Comparison of ENCODE assay signal across 19 cellular contexts in genomic region chr1:55172272-55172671, GRCh38. TPM values are rescaled to one million over a fixed set of nuclear protein-coding genes. Genes with fewer than 3 reads are reported as not detected.
DNase-seq lines count a peak whose midpoint lies in the region; ATAC-seq, FAIRE-seq and TF ChIP-seq lines count a peak whose summit lies in the region.
"Had no signal": no experiment of that assay in that cellular context is flagged by ENCODE, and none has a peak within 500 bp of the region (broad histone marks: within the 10 kb centered on the region; RNA-seq: fewer than 3 reads in every experiment).

No MANE protein-coding gene starts in this region.

- BruUV-seq in HepG2 (replicated peaks; lab: Mats Ljungman, UMichigan): no TSS peak

- no peaks in the 10 kb centered on the region for H3K27me3 ChIP-seq in liver (ENCODE audit: control insufficient read depth in 4 of 4, insufficient read depth in 4 of 4, low read length in 3 of 4)
- no peaks in the 10 kb centered on the region for H3K27me3 ChIP-seq in HepG2 (ENCODE audit: control insufficient read depth in 1 of 2, insufficient read depth in 2 of 2, low read length in 2 of 2)
- H3K27me3 ChIP-seq: BE2C had no signal

- no peak for TF ChIP-seq EP300 in HepG2 (IDR thresholded peaks at IDR 0.05; ENCODE audit: low read depth in 2 of 2, low read length in 2 of 2)
- TF ChIP-seq EP300 in HepG2 (CRISPR knock-in tag; IDR thresholded peaks at IDR 0.05; ENCODE audit: borderline replicate concordance): no peak

- intact Hi-C loops in HepG2 (cut with micrococcal nuclease; ENCODE audit: unreplicated experiment): no loop called here

- H3K9me3 ChIP-seq in liver (ENCODE audit: control insufficient read depth in 4 of 4, low read length in 3 of 4): no peaks in the 10 kb centered on the region
- no peaks in the 10 kb centered on the region for H3K9me3 ChIP-seq in HepG2 (ENCODE audit: low read length)
- H3K9me3 ChIP-seq: BE2C had no signal

- H3K36me3 ChIP-seq in liver (ENCODE audit: control insufficient read depth in 4 of 4, insufficient read depth in 3 of 4, low read depth in 1 of 4, low read length in 3 of 4) (peaks cover 2 to 16% (median 10%) of the 10 kb centered on the region in 4 donors), HepG2 (replicated peaks in 1 of 2; ENCODE audit: control insufficient read depth in 1 of 2, insufficient read depth in 2 of 2, low read length in 2 of 2) (peaks cover 14 to 52% of the 10 kb centered on the region in 2 experiments)
- H3K36me3 ChIP-seq: BE2C had no signal

- no peak for TF ChIP-seq POLR2A in HepG2 (IDR thresholded peaks at IDR 0.05; ENCODE audit: insufficient read depth in 1 of 2, low read depth in 2 of 2, low read length in 2 of 2)

- H3K4me2 ChIP-seq in HepG2 (ENCODE audit: low read depth, low read length): no peak overlapping the region

- no peaks in the 10 kb centered on the region for H4K20me1 ChIP-seq in HepG2 (ENCODE audit: insufficient read depth, low read length)

- TF ChIP-seq CTCF in liver (IDR thresholded peaks at IDR 0.05; ENCODE audit: low read depth, low read length, missing input control) (no peak), HepG2 (CRISPR knock-in tag; IDR thresholded peaks at IDR 0.05) (no peak)

- WGBS in liver: 95% methylated on average over 2 of the region's 2 CpGs
- 97% methylated on average over 2 of the region's 2 CpGs for WGBS in HepG2 (ENCODE audit: low lambda C conversion rate)

- no peak for ATAC-seq in HepG2
- ATAC-seq in memory B cell (ENCODE audit: low read depth): no peak
- no peak for ATAC-seq in GM18858 (IDR thresholded peaks at IDR 0.05; ENCODE audit: unreplicated experiment)
- ATAC-seq in GM18909 (IDR thresholded peaks at IDR 0.05; ENCODE audit: poor library complexity, unreplicated experiment): no peak
- ATAC-seq in GM21381 (IDR thresholded peaks at IDR 0.05; ENCODE audit: unreplicated experiment): no peak

- CTCF ChIA-PET in HepG2 (lab: Yijun Ruan, JAX; ENCODE audit: low intra/inter-chr PET ratio, low total read pairs): no interaction called here

- H3K9ac ChIP-seq in liver (ENCODE audit: low read depth in 1 of 2, low read length in 2 of 2) (no peak overlapping the region), HepG2 (ENCODE audit: insufficient read depth, low read depth, low read length) (no peak overlapping the region)

- H3K27ac Mint-ChIP-seq in memory B cell: peak overlapping the region; percentile 48

- DNase-seq in HepG2 (ENCODE audit: low spot score): no peak
- peak; percentile 17 for DNase-seq in amniotic epithelial cell (ENCODE audit: low read depth)
- DNase-seq in memory B cell (ENCODE audit: low spot score in 2 of 2): no peak
- DNase-seq: BE2C; CD4-positive, alpha-beta memory T cell; DND-41; GF-D8; KG1; MM.1S; NCI-H1105; NCI-H1694 treated with DMSO at 0.1 percent for 48 hours; NCI-H2171; NCI-H446 treated with DMSO at 0.1 percent for 48 hours; NCI-H774; SHP77 had no signal

- no peaks in the 10 kb centered on the region for H3K79me2 ChIP-seq in HepG2 (ENCODE audit: insufficient read depth, low read length)

- no peaks in the 10 kb centered on the region for H3K27me3 Mint-ChIP-seq in memory B cell
- H3K27me3 Mint-ChIP-seq: CD4-positive, alpha-beta memory T cell had no signal

- peaks cover 27% of the 10 kb centered on the region for H3K36me3 Mint-ChIP-seq in memory B cell

- POLR2A ChIA-PET in HepG2 (lab: Yijun Ruan, JAX): no interaction called here

- no peaks in the 10 kb centered on the region for H3K9me3 Mint-ChIP-seq in memory B cell
- H3K9me3 Mint-ChIP-seq: CD4-positive, alpha-beta memory T cell had no signal

- H3K4me3 Mint-ChIP-seq in memory B cell: no peak overlapping the region
- H3K4me3 Mint-ChIP-seq: CD4-positive, alpha-beta memory T cell had no signal

- H3K27ac ChIP-seq in liver (ENCODE audit: low read depth in 1 of 2, low read length in 2 of 2) (no peak overlapping the region), HepG2 (ENCODE audit: extremely low read length, insufficient read depth, low read length) (no peak overlapping the region)

- H3K4me3 ChIP-seq in liver (ENCODE audit: low read depth in 1 of 3, low read length in 3 of 3) (no peak overlapping the region), HepG2 (replicated peaks in 1 of 3; ENCODE audit: insufficient read depth in 1 of 3, low read depth in 2 of 3, low read length in 3 of 3) (no peak overlapping the region)

- TF ChIP-seq RAD21 in liver (IDR thresholded peaks at IDR 0.05): no peak
- TF ChIP-seq RAD21 in HepG2 (CRISPR knock-in tag; IDR thresholded peaks at IDR 0.05): no peak

- in situ Hi-C loops in HepG2 (cut with HindIII; ENCODE audit: extremely low pct_ligation_motif_present, low pct_unique_long_range_greater_than_20kb): no loop called here

- no peak overlapping the region for H2AFZ ChIP-seq in HepG2 (ENCODE audit: low read length)

- H3K4me1 ChIP-seq in liver (ENCODE audit: control insufficient read depth in 4 of 4, insufficient read depth in 4 of 4, low read length in 3 of 4): no peaks in the 10 kb centered on the region
- no peaks in the 10 kb centered on the region for H3K4me1 ChIP-seq in HepG2 (ENCODE audit: insufficient read depth, low read length)
- H3K4me1 ChIP-seq: BE2C had no signal

- no peak for FAIRE-seq in HepG2 (lab: Jason Lieb, UNC)

- peaks cover 8% of the 10 kb centered on the region for H3K4me1 Mint-ChIP-seq in memory B cell

TF ChIP-seq in liver, 16 proteins besides CTCF, POLR2A, EP300 and RAD21 (continues in another document):
- TF ChIP-seq TAF1 (conservative IDR thresholded peaks at IDR 0.05): no peak

TF ChIP-seq in HepG2, 621 proteins besides CTCF, POLR2A, EP300 and RAD21:
- TF ChIP-seq ZBTB1 (CRISPR knock-in tag; IDR thresholded peaks at IDR 0.05; ENCODE audit: borderline replicate concordance) (no peak), ZBTB20 (CRISPR knock-in tag; IDR thresholded peaks at IDR 0.05; ENCODE audit: borderline replicate concordance, low read depth) (no peak), HIVEP1 (CRISPR knock-in tag; IDR thresholded peaks at IDR 0.05) (no peak), ZNF503 (CRISPR knock-in tag; IDR thresholded peaks at IDR 0.05) (no peak), RFX5 (IDR thresholded peaks at IDR 0.05; ENCODE audit: low read depth, low read length) (no peak), NCOA5 (CRISPR knock-in tag; IDR thresholded peaks at IDR 0.05) (no peak), SMYD3 (CRISPR knock-in tag; IDR thresholded peaks at IDR 0.05) (no peak), MED8 (CRISPR knock-in tag; IDR thresholded peaks at IDR 0.05; ENCODE audit: insufficient replicate concordance) (no peak), CREB1 (IDR thresholded peaks at IDR 0.05) (no peak), CREB1 (CRISPR knock-in tag; IDR thresholded peaks at IDR 0.05) (no peak), ZNF275 (CRISPR knock-in tag; IDR thresholded peaks at IDR 0.05; ENCODE audit: borderline replicate concordance) (no peak), ZNF160 (CRISPR knock-in tag; IDR thresholded peaks at IDR 0.05) (no peak)

RNA-seq across cellular contexts. Expression of gene USP24, which starts 42.9 kb away (rescaled TPM):
- total RNA-seq in liver (10 to 100 TPM; 33.6 to 75.8 TPM), HepG2 (2016; rRNA removed; fragmentation: Illumina TruSeq; extraction: Trizol) (47.6 and 59.5 TPM in 2 replicates)
- polyA plus RNA-seq in liver (1 to 10 TPM; 7.0 TPM), HepG2 (2011; rRNA removed) (17.2 and 18.8 TPM in 2 replicates)
- 4.1 and 5.1 TPM in 2 replicates for total RNA-seq in HepG2 (2016; cell fraction: cytosol; rRNA removed; fragmentation: Illumina TruSeq; extraction: Trizol; ENCODE audit: low read depth)
- total RNA-seq in HepG2 (2016; cell fraction: insoluble cytoplasmic fraction; rRNA removed; fragmentation: Illumina TruSeq; extraction: Trizol): 41.1 and 53.7 TPM in 2 replicates
- total RNA-seq in HepG2 (2016; cell fraction: membrane; rRNA removed; fragmentation: Illumina TruSeq; extraction: Trizol): 12.0 and 12.6 TPM in 2 replicates
- 76.5 and 77.4 TPM in 2 replicates for total RNA-seq in HepG2 (2016; cell fraction: nucleus; rRNA removed; fragmentation: Illumina TruSeq; extraction: Trizol)
- polyA plus RNA-seq in HepG2 (2011; cell fraction: cytosol; rRNA removed): 9.7 and 11.6 TPM in 2 replicates
- polyA plus RNA-seq in HepG2 (2011; cell fraction: nucleus; rRNA removed): 39.7 and 46.5 TPM in 2 replicates
- 24.9 and 34.6 TPM in 2 replicates for polyA plus RNA-seq in HepG2 (2012)
- polyA plus RNA-seq in HepG2 (2016; cell fraction: cytosol; fragmentation: Illumina TruSeq; extraction: Trizol; ENCODE audit: low read depth): 1.2 and 1.6 TPM in 2 replicates
- 34.7 and 34.9 TPM in 2 replicates for polyA plus RNA-seq in HepG2 (2016; cell fraction: insoluble cytoplasmic fraction; fragmentation: Illumina TruSeq; extraction: Trizol; ENCODE audit: low read depth)
- 3.3 and 5.2 TPM in 2 replicates for polyA plus RNA-seq in HepG2 (2016; cell fraction: membrane; fragmentation: Illumina TruSeq; extraction: Trizol; ENCODE audit: low read depth)
- polyA plus RNA-seq in HepG2 (2016; cell fraction: nucleus; fragmentation: Illumina TruSeq; extraction: Trizol; ENCODE audit: insufficient read depth, low read depth): 84.4 and 87.2 TPM in 2 replicates
- 35.1 and 36.7 TPM in 2 replicates for polyA minus RNA-seq in HepG2 (2011; rRNA and poly(A)+ RNA removed; ENCODE audit: low replicate concordance)
- polyA minus RNA-seq in HepG2 (2011; cell fraction: cytosol; rRNA and poly(A)+ RNA removed): 23.3 and 27.0 TPM in 2 replicates
- 181 and 197 TPM in 2 replicates for polyA minus RNA-seq in HepG2 (2011; cell fraction: nucleus; rRNA and poly(A)+ RNA removed)
